8 cellular contexts compared by ENCODE assay signal in the genomic region with DNA sequence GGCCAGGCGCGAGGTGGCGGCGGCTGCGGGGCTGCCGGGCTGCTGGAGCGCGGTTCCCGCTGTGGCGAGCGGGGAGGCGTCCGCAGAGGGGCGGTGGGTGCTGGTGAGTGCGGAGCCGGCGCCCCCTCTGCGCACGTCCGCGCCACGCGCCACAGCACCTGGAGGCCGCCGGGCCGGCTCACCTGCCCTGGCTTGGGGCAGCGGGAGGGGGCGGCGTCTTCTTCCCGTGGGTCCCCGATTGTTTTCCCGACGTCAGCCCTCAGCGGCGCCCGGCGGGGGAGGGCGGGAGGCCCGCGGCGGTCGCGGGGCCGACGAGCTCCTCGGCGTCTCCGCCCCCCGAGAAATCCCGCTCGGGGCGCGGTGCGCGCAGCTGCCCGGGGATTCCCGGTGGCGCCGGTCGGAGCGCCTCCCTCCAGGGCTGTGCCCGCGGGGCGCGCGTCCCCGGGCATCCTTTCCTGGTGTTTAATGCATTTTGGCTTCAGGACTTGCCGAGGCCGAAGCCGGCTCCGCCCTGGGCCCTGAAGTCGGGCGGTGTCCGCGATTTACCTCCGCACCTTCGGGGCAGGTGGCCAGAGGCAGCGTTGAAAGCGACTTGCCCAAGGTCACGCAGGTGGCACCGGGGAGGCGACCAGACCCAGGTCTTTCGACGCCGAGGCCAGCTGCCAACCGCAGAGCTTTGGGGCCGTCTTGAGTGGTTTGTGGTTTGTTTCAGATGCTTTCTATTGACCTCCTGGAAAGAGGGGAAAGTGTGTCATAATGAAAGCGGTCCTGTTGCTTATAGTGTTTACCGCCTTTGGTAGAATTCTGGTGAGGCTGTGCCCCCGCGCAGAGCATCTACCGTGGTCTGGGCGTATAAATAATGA. TPM values are rescaled to one million over a fixed set of nuclear protein-coding genes. Genes with fewer than 3 reads are reported as not detected.
DNase-seq lines count a peak whose midpoint lies in the region; ATAC-seq and TF ChIP-seq lines count a peak whose summit lies in the region.

No MANE protein-coding gene starts in this region.

- peak; percentile 51 for ATAC-seq in CD8-positive, alpha-beta T cell
- ATAC-seq in GM19397 (IDR thresholded peaks at IDR 0.05; ENCODE audit: unreplicated experiment) (peak; percentile 34), HG03469 (IDR thresholded peaks at IDR 0.05; ENCODE audit: unreplicated experiment) (peak; percentile 34), Right ventricle myocardium superior (ENCODE audit: poor library complexity) (peak; percentile 30)
- ATAC-seq in activated naive CD8-positive, alpha-beta T cell treated with anti-CD3 and anti-CD28 coated beads, Interleukin-2, amount 10 ng/mL, durations not matched to agents 7 days and 5 days (ENCODE audit: low read depth) = peak; percentile 32

- CTCF ChIA-PET in CD8-positive, alpha-beta T cell (lab: Charles Lee) = interaction anchor here (0.6 to 5.7 kb wide), 7 partner anchors 29 to 1641 kb away, joined by 3 to 27 read pairs (median 4); no protein-coding TSS in a partner anchor

- peak overlapping the region; percentile 96 for H3K4me3 ChIP-seq in CD8-positive, alpha-beta T cell (ENCODE audit: low read depth, low read length)
- peak overlapping the region; percentile 78 for H3K4me3 ChIP-seq in parathyroid adenoma (ENCODE audit: low read depth, low read length)
- peak overlapping the region; percentile 95 to 99 for H3K4me3 ChIP-seq in tibial artery

- H2AFZ ChIP-seq in parathyroid adenoma = peak overlapping the region; percentile 87

- peak; percentile 43 to 78 (median 72) for DNase-seq in CD8-positive, alpha-beta T cell
- DNase-seq in SK-MEL-5 (ENCODE audit: low read depth, low spot score) (peak; percentile 13), Right ventricle myocardium superior (peak; percentile 70), tibial artery (peak; percentile 50 to 80)
- peak; percentile 80 for DNase-seq in activated naive CD8-positive, alpha-beta T cell treated with anti-CD3 and anti-CD28 coated beads, Interleukin-2, amount 10 ng/mL, durations not matched to agents 7 days and 5 days

- in situ Hi-C loops in SK-MEL-5 (cut with HindIII; ENCODE audit: low pct_unique_long_range_greater_than_20kb, low sequenced_read_pairs) = no loop called here

- H3K79me2 ChIP-seq in parathyroid adenoma = peaks cover 8% of the 10 kb centered on the region

- H3K4me1 Mint-ChIP-seq in CD8-positive, alpha-beta T cell (ENCODE audit: low read depth) = peaks cover 40% of the 10 kb centered on the region
- peaks cover 25% of the 10 kb centered on the region for H3K4me1 Mint-ChIP-seq in activated naive CD8-positive, alpha-beta T cell treated with anti-CD3 and anti-CD28 coated beads, Interleukin-2, amount 10 ng/mL, durations not matched to agents 7 days and 5 days

- H3K36me3 ChIP-seq in CD8-positive, alpha-beta T cell (ENCODE audit: insufficient read depth, low read length) = no peaks in the 10 kb centered on the region
- H3K36me3 ChIP-seq in parathyroid adenoma (ENCODE audit: control insufficient read depth, insufficient read depth, low read length) (no peaks in the 10 kb centered on the region), tibial artery (no peaks in the 10 kb centered on the region)

- peaks cover 28% of the 10 kb centered on the region for H3K4me1 ChIP-seq in CD8-positive, alpha-beta T cell (ENCODE audit: insufficient read depth, low read length)
- H3K4me1 ChIP-seq in parathyroid adenoma (no peaks in the 10 kb centered on the region), tibial artery (peaks cover 0 to 42% (median 9%) of the 10 kb centered on the region in 4 donors)

- no peaks in the 10 kb centered on the region for H3K9me3 ChIP-seq in CD8-positive, alpha-beta T cell (ENCODE audit: low read length)
- no peaks in the 10 kb centered on the region for H3K9me3 ChIP-seq in parathyroid adenoma (ENCODE audit: control insufficient read depth, low read length)
- no peaks in the 10 kb centered on the region for H3K9me3 ChIP-seq in tibial artery

- H3K4me2 ChIP-seq in parathyroid adenoma (ENCODE audit: low read length) = peak overlapping the region; percentile 85

- peak overlapping the region; percentile 93 for H3K4me3 Mint-ChIP-seq in CD8-positive, alpha-beta T cell
- H3K4me3 Mint-ChIP-seq in activated naive CD8-positive, alpha-beta T cell treated with anti-CD3 and anti-CD28 coated beads, Interleukin-2, amount 10 ng/mL, durations not matched to agents 7 days and 5 days = peak overlapping the region; percentile 93

- no peak for TF ChIP-seq CTCF in CD8-positive, alpha-beta T cell (IDR thresholded peaks at IDR 0.05)
- TF ChIP-seq CTCF in parathyroid adenoma (IDR thresholded peaks at IDR 0.05) = no peak
- TF ChIP-seq CTCF in tibial artery (IDR thresholded peaks at IDR 0.05) = no peak

- H3K27me3 Mint-ChIP-seq in CD8-positive, alpha-beta T cell (ENCODE audit: low read depth) = peaks cover 2% of the 10 kb centered on the region
- H3K27me3 Mint-ChIP-seq in activated naive CD8-positive, alpha-beta T cell treated with anti-CD3 and anti-CD28 coated beads, Interleukin-2, amount 10 ng/mL, durations not matched to agents 7 days and 5 days = peaks cover 29% of the 10 kb centered on the region

- no peaks in the 10 kb centered on the region for H3K9me3 Mint-ChIP-seq in CD8-positive, alpha-beta T cell
- H3K9me3 Mint-ChIP-seq in activated naive CD8-positive, alpha-beta T cell treated with anti-CD3 and anti-CD28 coated beads, Interleukin-2, amount 10 ng/mL, durations not matched to agents 7 days and 5 days = peaks cover 2% of the 10 kb centered on the region

- peaks cover 16% of the 10 kb centered on the region for H3K36me3 Mint-ChIP-seq in CD8-positive, alpha-beta T cell
- peaks cover 6% of the 10 kb centered on the region for H3K36me3 Mint-ChIP-seq in activated naive CD8-positive, alpha-beta T cell treated with anti-CD3 and anti-CD28 coated beads, Interleukin-2, amount 10 ng/mL, durations not matched to agents 7 days and 5 days

- H3K27ac ChIP-seq in CD8-positive, alpha-beta T cell (ENCODE audit: low read depth, low read length) = peak overlapping the region; percentile 80
- peak overlapping the region; percentile 77 for H3K27ac ChIP-seq in parathyroid adenoma
- peak overlapping the region; percentile 94 to 98 for H3K27ac ChIP-seq in tibial artery

- intact Hi-C loops in CD8-positive, alpha-beta T cell (cut with DNase I, micrococcal nuclease) = loop anchor here (1.0 to 10.0 kb wide), 13 partner anchors 32 to 1520 kb away; a partner anchor contains a TSS
- intact Hi-C loops in Right ventricle myocardium superior (cut with DNase I) (no loop called here), tibial artery (cut with DNase I; ENCODE audit: low total_unique reads) (loop anchor here (10.0 kb wide), 2 partner anchors 60 to 240 kb away; no protein-coding TSS in a partner anchor)

- peak overlapping the region; percentile 96 for H3K27ac Mint-ChIP-seq in CD8-positive, alpha-beta T cell
- H3K27ac Mint-ChIP-seq in activated naive CD8-positive, alpha-beta T cell treated with anti-CD3 and anti-CD28 coated beads, Interleukin-2, amount 10 ng/mL, durations not matched to agents 7 days and 5 days = peak overlapping the region; percentile 93

- H3K27me3 ChIP-seq in CD8-positive, alpha-beta T cell (ENCODE audit: insufficient read depth, low read length) = no peaks in the 10 kb centered on the region
- no peaks in the 10 kb centered on the region for H3K27me3 ChIP-seq in parathyroid adenoma (ENCODE audit: control insufficient read depth, insufficient read depth, low read length)
- no peaks in the 10 kb centered on the region for H3K27me3 ChIP-seq in tibial artery

- no peak overlapping the region for H3K9ac ChIP-seq in parathyroid adenoma

- POLR2A ChIA-PET in CD8-positive, alpha-beta T cell (lab: Charles Lee) = interaction anchor here (0.6 to 2.0 kb wide), 15 partner anchors 11 to 633 kb away, joined by 3 to 16 read pairs (median 5); no protein-coding TSS in a partner anchor
- POLR2A ChIA-PET in activated naive CD8-positive, alpha-beta T cell treated with anti-CD3 and anti-CD28 coated beads, Interleukin-2, amount 10 ng/mL, durations not matched to agents 7 days and 5 days (lab: Charles Lee) = interaction anchor here (0.6 to 2.5 kb wide), 8 partner anchors 12 to 633 kb away, joined by 3 to 14 read pairs (median 4); a partner anchor contains a TSS

RNA-seq across cellular contexts. Expression of a gene that starts 0.6 kb away (rescaled TPM):
- total RNA-seq in CD8-positive, alpha-beta T cell = 10 to 100 TPM; 23.6 to 24.6 TPM
- 10.4 and 10.7 TPM in 2 replicates for total RNA-seq in SK-MEL-5 (2014; rRNA removed; shearing (Covaris generic))
- polyA plus RNA-seq in SK-MEL-5 (2015; cell fraction: cytosol; rRNA removed) = 13.7 and 18.7 TPM in 2 replicates
- polyA plus RNA-seq in SK-MEL-5 (2015; cell fraction: nucleus; rRNA removed) = 23.8 and 24.6 TPM in 2 replicates
- 10 to 100 TPM; 26.6 to 29.2 TPM for total RNA-seq in activated naive CD8-positive, alpha-beta T cell treated with anti-CD3 and anti-CD28 coated beads, Interleukin-2, amount 10 ng/mL, durations not matched to agents 7 days and 5 days
- total RNA-seq in Right ventricle myocardium superior = 74.4 TPM

Comparison
In these comparisons a context has a peak if more than half of its experiments do, and no peak if none do; other contexts are left out.
1. Peak in every context shown above with its lines: DNase-seq, ATAC-seq, H3K4me3 ChIP-seq and H3K27ac ChIP-seq.
2. DNase-seq: peak in every context shown above with its lines; median percentile 80 in activated naive CD8-positive, alpha-beta T cell treated with anti-CD3 and anti-CD28 coated beads, Interleukin-2, amount 10 ng/mL, durations not matched to agents 7 days and 5 days; 72 in CD8-positive, alpha-beta T cell; 70 in Right ventricle myocardium superior; 65 in tibial artery; 13 in SK-MEL-5.